In the genomic region with DNA sequence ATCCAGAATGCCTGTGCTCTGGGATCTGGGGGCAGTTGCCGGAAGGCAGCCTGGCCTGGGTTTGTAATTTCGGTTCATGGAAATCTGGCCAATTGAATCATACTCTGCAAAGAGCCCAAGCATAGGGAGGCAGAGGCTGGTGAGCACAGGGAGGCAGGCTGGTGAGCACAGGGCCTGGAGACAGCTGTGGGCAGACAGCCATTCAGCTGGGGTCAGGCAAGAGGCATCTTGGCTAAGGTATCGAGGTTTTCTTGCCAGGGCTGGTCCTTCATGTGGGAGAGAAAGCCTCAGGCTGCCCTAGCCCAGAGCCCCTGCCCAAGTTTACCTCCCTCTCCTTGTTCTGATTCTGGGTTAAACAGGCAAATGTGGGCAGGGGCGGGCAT, we compare ENCODE assay signal across 1 cellular context.
TF ChIP-seq lines count a peak whose summit lies in the region.

No MANE protein-coding gene starts in this region.

TF ChIP-seq in HepG2, 621 proteins besides CTCF, POLR2A, EP300 and RAD21 (continued from another document):
- no peak for TF ChIP-seq AHDC1 (CRISPR knock-in tag; IDR thresholded peaks at IDR 0.05; ENCODE audit: borderline replicate concordance)
- TF ChIP-seq SIX1 (CRISPR knock-in tag; IDR thresholded peaks at IDR 0.05; ENCODE audit: borderline replicate concordance) = no peak
- no peak for TF ChIP-seq KAT8 (CRISPR knock-in tag; IDR thresholded peaks at IDR 0.05)
- TF ChIP-seq PCBP1 (IDR thresholded peaks at IDR 0.05; ENCODE audit: borderline replicate concordance, low read depth, low read length) = no peak
- TF ChIP-seq RAD51 (IDR thresholded peaks at IDR 0.05; ENCODE audit: borderline replicate concordance) = no peak
- TF ChIP-seq PHF20 (CRISPR knock-in tag; IDR thresholded peaks at IDR 0.05) = no peak
- no peak for TF ChIP-seq STAG1 (CRISPR knock-in tag; IDR thresholded peaks at IDR 0.05)
TF ChIP-seq in HepG2: peak in this region for 0.
